Comparison of ENCODE assay signal across 9 cellular contexts in genomic region chr1:176897350-176898236, GRCh38.
DNase-seq lines count a peak whose midpoint lies in the region; ATAC-seq, FAIRE-seq and TF ChIP-seq lines count a peak whose summit lies in the region.
"Had no signal": no experiment of that assay in that cellular context is flagged by ENCODE, and none has a peak within 500 bp of the region (broad histone marks: within the 10 kb centered on the region; RNA-seq: fewer than 3 reads in every experiment).

No MANE protein-coding gene starts in this region.

- no peak overlapping the region for H3K27ac Mint-ChIP-seq in activated naive CD8-positive, alpha-beta T cell

- no peaks in the 10 kb centered on the region for H3K9me3 Mint-ChIP-seq in activated naive CD8-positive, alpha-beta T cell (ENCODE audit: low read depth)
- H3K9me3 Mint-ChIP-seq: T-cell had no signal

- H3K36me3 ChIP-seq in heart right ventricle = no peaks in the 10 kb centered on the region

- H3K27me3 Mint-ChIP-seq in activated naive CD8-positive, alpha-beta T cell = peaks cover 8% of the 10 kb centered on the region

- peak; percentile 53 to 77 (median 68) for TF ChIP-seq CTCF in heart right ventricle (IDR thresholded peaks at IDR 0.05)

- H3K27me3 ChIP-seq in heart right ventricle = peaks cover 0 to 35% (median 12%) of the 10 kb centered on the region in 7 donors

- H3K36me3 Mint-ChIP-seq in activated naive CD8-positive, alpha-beta T cell = no peaks in the 10 kb centered on the region
- H3K36me3 Mint-ChIP-seq: T-cell had no signal

- H3K4me3 ChIP-seq in heart right ventricle = peak overlapping the region in 6 of 10 donors; percentile 23 to 41 (median 32)

- peak; percentile 63 for FAIRE-seq in GM18507 (lab: Jason Lieb, UNC)

- H3K27ac ChIP-seq in heart right ventricle = no peak overlapping the region

- intact Hi-C loops in heart right ventricle (cut with DNase I) = loop anchor here (1.0 to 10.0 kb wide), 18 partner anchors 50 to 1050 kb away; no protein-coding TSS in a partner anchor

- peak overlapping the region; percentile 48 for H3K4me3 Mint-ChIP-seq in activated naive CD8-positive, alpha-beta T cell
- H3K4me3 Mint-ChIP-seq: T-cell had no signal

- DNase-seq in AML-193 (lab: John Stamatoyannopoulos, UW) (peak; percentile 32 to 44), GM18507 (ENCODE audit: extremely low spot score, insufficient read length, low read depth) (peak; percentile 25), HS-27A (ENCODE audit: low read depth) (peak; percentile 24), NCI-H82 treated with DMSO at 0.1 percent for 48 hours (lab: John Stamatoyannopoulos, UW; ENCODE audit: unreplicated experiment) (peak; percentile 64), heart right ventricle (peak; percentile 38 to 55), renal cortical epithelial cell (ENCODE audit: low read depth) (peak; percentile 62)

- ATAC-seq in heart right ventricle (peak; percentile 34 to 83 (median 74)), HG03045 (IDR thresholded peaks at IDR 0.05; ENCODE audit: unreplicated experiment) (no peak)
- ATAC-seq: T-cell had no signal

- 4 to 5% methylated on average over 25 of the region's 25 CpGs for WGBS in heart right ventricle, 2 donors

- H3K4me1 Mint-ChIP-seq in activated naive CD8-positive, alpha-beta T cell (ENCODE audit: low read depth) = peaks cover 4% of the 10 kb centered on the region

- H3K4me1 ChIP-seq in heart right ventricle = peaks cover 0 to 9% (median 5%) of the 10 kb centered on the region in 9 donors

- no peaks in the 10 kb centered on the region for H3K9me3 ChIP-seq in heart right ventricle
